ENCODE assay signal across 2 cellular contexts in genomic region chr14:102279282-102279681, GRCh38.
TF ChIP-seq lines count a peak whose summit lies in the region.

No MANE protein-coding gene starts in this region.

TF ChIP-seq in A549, 52 proteins besides CTCF, POLR2A, EP300 and RAD21:
- 0 out of 2 replicates have a peak, but pooled peaks have one; percentile 23 for TF ChIP-seq TP53 (CRISPR knock-in tag; IDR thresholded peaks at IDR 0.05)
- peak; percentile 79 for TF ChIP-seq HOXB13 (CRISPR knock-in tag; IDR thresholded peaks at IDR 0.05; ENCODE audit: low read depth)
- no peak for TF ChIP-seq HEYL (CRISPR knock-in tag; IDR thresholded peaks at IDR 0.05)
- peak; percentile 77; the same call in 1 of the 2 replicates for TF ChIP-seq ZNF302 (CRISPR knock-in tag; IDR thresholded peaks at IDR 0.05)
- no peak for TF ChIP-seq ESRRA (IDR thresholded peaks at IDR 0.05; ENCODE audit: borderline replicate concordance, low read length)
- TF ChIP-seq NR3C1 (IDR thresholded peaks at IDR 0.05), result no peak
- no peak for TF ChIP-seq PBX3 (IDR thresholded peaks at IDR 0.05)
- TF ChIP-seq EHF (CRISPR knock-in tag; IDR thresholded peaks at IDR 0.05), result peak; percentile 59; the same call in 1 of the 2 replicates
- TF ChIP-seq KDM5A (IDR thresholded peaks at IDR 0.05), result no peak
- no peak for TF ChIP-seq CBX8 (IDR thresholded peaks at IDR 0.05)
- TF ChIP-seq HOXA7 (CRISPR knock-in tag; IDR thresholded peaks at IDR 0.05), result peak; percentile 22; the same call in 1 of the 2 replicates
- no peak for TF ChIP-seq CHD2 (IDR thresholded peaks at IDR 0.05; ENCODE audit: low read length, partially characterized antibody)
- TF ChIP-seq NPAS2 (CRISPR knock-in tag; IDR thresholded peaks at IDR 0.05; ENCODE audit: borderline replicate concordance), result no peak
- TF ChIP-seq JUNB (IDR thresholded peaks at IDR 0.05), result no peak
- TF ChIP-seq CBX2 (IDR thresholded peaks at IDR 0.05; ENCODE audit: borderline replicate concordance, low read depth), result no peak
- no peak for TF ChIP-seq EHMT2 (IDR thresholded peaks at IDR 0.05; ENCODE audit: low read depth)
- peak; percentile 66; the same call in 1 of the 2 replicates for TF ChIP-seq ATOH8 (CRISPR knock-in tag; IDR thresholded peaks at IDR 0.05; ENCODE audit: low read depth)
TF ChIP-seq in A549: peak in this region for 6.

TF ChIP-seq in endothelial cell of umbilical vein, 7 proteins besides CTCF, POLR2A, EP300 and RAD21:
- TF ChIP-seq POLR2AphosphoS5 (IDR thresholded peaks at IDR 0.05; ENCODE audit: insufficient read depth, low read depth, low read length), result no peak
- TF ChIP-seq FOS (IDR thresholded peaks at IDR 0.05; ENCODE audit: borderline replicate concordance, insufficient read depth, low read length), result no peak
- no peak for TF ChIP-seq EZH2 (IDR thresholded peaks at IDR 0.05; ENCODE audit: borderline replicate concordance, low read depth, low read length, severe bottlenecking)
